In genomic region chr20:54694516-54694915, GRCh38 we compare ENCODE assay signal across 8 cellular contexts.
"Had no signal": no experiment of that assay in that cellular context is flagged by ENCODE, and none has a peak within 500 bp of the region (broad histone marks: within the 10 kb centered on the region; RNA-seq: fewer than 3 reads in every experiment).

No MANE protein-coding gene starts in this region.

- H3K4me3 ChIP-seq: GM23338, K562 had no signal

- H2AFZ ChIP-seq: GM23338 had no signal

- H3K27ac Mint-ChIP-seq: GM23338, H9, HFFc6 had no signal

- H3K4me3 Mint-ChIP-seq: GM23338, H9, HFFc6 had no signal

- H3K27ac ChIP-seq: HL-60 had no signal

- H3K4me1 Mint-ChIP-seq: GM23338 had no signal

- H3K4me2 ChIP-seq: GM23338 had no signal

- DNase-seq: H9, HCEC 1CT, HFFc6, IMR-90, KG1 had no signal

- ATAC-seq: GM23338, K562 had no signal
